Comparison of ENCODE assay signal across 9 cellular contexts in the genomic region with DNA sequence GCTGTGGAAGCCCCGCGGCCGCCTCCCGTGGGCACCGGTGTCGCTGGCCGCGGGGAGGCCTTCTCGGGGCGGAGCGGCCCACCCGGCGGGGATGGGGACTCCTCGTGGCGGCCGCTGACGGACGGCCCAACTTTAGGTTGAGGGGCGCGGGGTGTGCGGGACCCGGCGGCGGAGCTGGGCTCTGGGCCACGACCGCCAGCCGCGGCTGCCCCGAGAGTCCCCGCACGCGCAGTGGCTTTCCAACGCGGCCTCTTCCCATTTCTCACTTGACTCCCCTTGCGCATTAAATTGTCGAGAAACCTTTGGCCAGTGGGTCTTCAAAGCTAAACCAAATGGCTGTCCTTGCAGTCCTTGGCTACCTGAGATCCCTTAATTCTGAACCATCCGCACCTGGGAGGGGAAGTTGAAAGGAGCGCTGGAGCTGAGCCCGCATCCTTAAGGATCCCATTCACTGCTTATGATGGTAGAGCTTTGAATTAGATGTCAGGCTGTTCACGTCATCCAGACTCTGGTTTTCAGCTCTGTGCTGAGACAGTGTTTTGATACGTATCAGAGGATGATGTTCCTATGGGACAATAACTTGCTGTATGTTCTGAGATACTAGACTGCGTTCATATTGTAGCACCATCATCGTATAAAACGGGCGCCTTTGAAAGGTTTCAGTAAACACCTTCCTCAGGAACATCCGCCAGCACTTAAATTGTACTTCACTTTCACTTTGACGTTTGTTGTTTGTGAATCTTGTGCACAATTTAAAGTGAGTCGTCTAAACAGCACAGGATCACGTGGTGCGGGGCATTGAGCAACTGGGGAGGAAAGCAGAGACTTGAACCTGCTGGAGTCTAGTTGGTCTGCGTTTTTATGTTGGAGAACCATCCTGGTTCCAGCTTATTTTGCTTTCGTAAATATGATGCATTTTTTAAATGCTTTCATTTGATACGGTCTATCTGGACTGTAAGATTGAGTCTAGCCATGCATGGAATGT. TPM values are rescaled to one million over a fixed set of nuclear protein-coding genes. Genes with fewer than 3 reads are reported as not detected.
A peak's percentile ranks its signal among the peaks of the same experiment; 100 is the strongest.
DNase-seq lines count a peak whose midpoint lies in the region; ATAC-seq, FAIRE-seq and TF ChIP-seq lines count a peak whose summit lies in the region.
"Had no signal": no experiment of that assay in that cellular context is flagged by ENCODE, and none has a peak within 500 bp of the region (broad histone marks: within the 10 kb centered on the region; RNA-seq: fewer than 3 reads in every experiment).

No MANE protein-coding gene starts in this region.

- TF ChIP-seq EP300 in suprapubic skin (IDR thresholded peaks at IDR 0.05) = no peak

- H3K27ac ChIP-seq in foreskin keratinocyte = peak overlapping the region; percentile 76
- peak overlapping the region; percentile 92 for H3K27ac ChIP-seq in suprapubic skin

- peak in 1 of 2 donors; percentile 15 for TF ChIP-seq POLR2A in suprapubic skin (IDR thresholded peaks at IDR 0.05)

- FAIRE-seq in RCC 7860 (lab: Jason Lieb, UNC) = no peak

- TF ChIP-seq CTCF in foreskin keratinocyte (conservative IDR thresholded peaks at IDR 0.05) (no peak), suprapubic skin (IDR thresholded peaks at IDR 0.05) (no peak)

- H3K36me3 ChIP-seq in neuron (ENCODE audit: insufficient read depth, low read length) (no peaks in the 10 kb centered on the region), suprapubic skin (no peaks in the 10 kb centered on the region)
- H3K36me3 ChIP-seq: BLaER1 treated with 17β-estradiol and CSF1 and Interleukin-3, amounts not matched to agents 10 nM and 100 nM had no signal

- H3K9me3 ChIP-seq in neuron (ENCODE audit: low read length) (no peaks in the 10 kb centered on the region), suprapubic skin (no peaks in the 10 kb centered on the region)

- peak overlapping the region; percentile 50 for H3K4me3 ChIP-seq in neuron (ENCODE audit: low read length)
- H3K4me3 ChIP-seq in suprapubic skin = peak overlapping the region; percentile 60

- H3K27me3 ChIP-seq in foreskin keratinocyte (no peaks in the 10 kb centered on the region), neuron (ENCODE audit: insufficient read depth, low read length) (peaks cover 18% of the 10 kb centered on the region), suprapubic skin (no peaks in the 10 kb centered on the region)
- H3K27me3 ChIP-seq: BLaER1 treated with 17β-estradiol and CSF1 and Interleukin-3, amounts not matched to agents 10 nM and 100 nM had no signal

- peaks cover 49% of the 10 kb centered on the region for H3K4me1 ChIP-seq in foreskin keratinocyte
- no peaks in the 10 kb centered on the region for H3K4me1 ChIP-seq in neuron (ENCODE audit: insufficient read depth, low read length)
- H3K4me1 ChIP-seq in suprapubic skin = peaks cover 56% of the 10 kb centered on the region

- DNase-seq in NCI-H1417 (lab: John Stamatoyannopoulos, UW) (peak; percentile 33 to 83 (median 79)), NCI-H1417 treated with DMSO at 0.1 percent for 48 hours (lab: John Stamatoyannopoulos, UW) (no peak), RCC 7860 (ENCODE audit: low spot score) (peak; percentile 58), foreskin keratinocyte (peak; percentile 66 to 82), suprapubic skin (ENCODE audit: low spot score in 2 of 2) (peak; percentile 86 to 89)
- peak; percentile 49 for DNase-seq in activated gamma-delta T cell treated with anti-CD3 and anti-CD28 coated beads, Interleukin-2, amount 50 U/mL, for 16 hours (ENCODE audit: low read depth)

- ATAC-seq in HG02973 (IDR thresholded peaks at IDR 0.05; ENCODE audit: unreplicated experiment) (peak; percentile 31), foreskin keratinocyte (peak; percentile 40)

- peak overlapping the region; percentile 62 for H2AFZ ChIP-seq in neuron (ENCODE audit: low read depth, low read length)

- WGBS in suprapubic skin = 6% methylated on average over 25 of the region's 53 CpGs

RNA-seq across cellular contexts. Expression of a gene that starts 0.9 kb away (rescaled TPM):
- 28.2 and 36.5 TPM in 2 replicates for total RNA-seq in foreskin keratinocyte
- polyA plus RNA-seq in foreskin keratinocyte = 9.5 and 9.6 TPM in 2 replicates
- 100 to 1,000 TPM in 1 of 4 donors, 10 to 100 TPM in 3; 61.9 to 173 (median 67.4) TPM for total RNA-seq in suprapubic skin

RNA-seq across cellular contexts. Expression of a gene that starts 41.8 kb away (rescaled TPM):
- total RNA-seq in foreskin keratinocyte = not detected in 2 replicates
- polyA plus RNA-seq in foreskin keratinocyte = not detected in 2 replicates
- total RNA-seq in suprapubic skin = under 1 TPM; 0.04 to 0.34 (median 0.14) TPM
